22 cellular contexts compared by ENCODE assay signal in genomic region chr3:9255976-9256375, GRCh38. TPM values are rescaled to one million over a fixed set of nuclear protein-coding genes. Genes with fewer than 3 reads are reported as not detected.
A peak's percentile ranks its signal among the peaks of the same experiment; 100 is the strongest.
DNase-seq lines count a peak whose midpoint lies in the region; ATAC-seq and TF ChIP-seq lines count a peak whose summit lies in the region.
"Had no signal": no experiment of that assay in that cellular context is flagged by ENCODE, and none has a peak within 500 bp of the region (broad histone marks: within the 10 kb centered on the region; RNA-seq: fewer than 3 reads in every experiment).

No MANE protein-coding gene starts in this region.

- no peaks in the 10 kb centered on the region for H3K4me1 Mint-ChIP-seq in activated naive CD4-positive, alpha-beta T cell treated with anti-CD3 and anti-CD28 coated beads, Interleukin-2, amount 10 ng/mL, durations not matched to agents 7 days and 5 days
- H3K4me1 Mint-ChIP-seq: B cell; CD4-positive, CD25-positive, alpha-beta regulatory T cell had no signal

- no peaks in the 10 kb centered on the region for H3K4me1 ChIP-seq in psoas muscle
- H3K4me1 ChIP-seq: Caco-2 had no signal

- TF ChIP-seq CTCF in psoas muscle (IDR thresholded peaks at IDR 0.05): no peak

- peaks cover 6% of the 10 kb centered on the region for H3K9me3 Mint-ChIP-seq in activated naive CD4-positive, alpha-beta T cell treated with anti-CD3 and anti-CD28 coated beads, Interleukin-2, amount 10 ng/mL, durations not matched to agents 7 days and 5 days

- CTCF ChIA-PET in activated naive CD4-positive, alpha-beta T cell treated with anti-CD3 and anti-CD28 coated beads, Interleukin-2, amount 10 ng/mL, durations not matched to agents 7 days and 5 days (lab: Charles Lee): no interaction called here

- H3K9me3 ChIP-seq in psoas muscle: peaks cover 9% of the 10 kb centered on the region

- WGBS in psoas muscle, 3 donors: 31 to 55% (median 33%) methylated on average over 4 of the region's 4 CpGs

- H3K36me3 Mint-ChIP-seq in activated naive CD4-positive, alpha-beta T cell treated with anti-CD3 and anti-CD28 coated beads, Interleukin-2, amount 10 ng/mL, durations not matched to agents 7 days and 5 days: no peaks in the 10 kb centered on the region
- H3K36me3 Mint-ChIP-seq: CD4-positive, CD25-positive, alpha-beta regulatory T cell; CD8-positive, alpha-beta T cell had no signal

- H3K27ac Mint-ChIP-seq in activated naive CD4-positive, alpha-beta T cell treated with anti-CD3 and anti-CD28 coated beads, Interleukin-2, amount 10 ng/mL, durations not matched to agents 7 days and 5 days: no peak overlapping the region
- H3K27ac Mint-ChIP-seq: B cell; CD4-positive, CD25-positive, alpha-beta regulatory T cell; CD8-positive, alpha-beta T cell; HFFc6 had no signal

- intact Hi-C loops in psoas muscle (cut with DNase I): no loop called here

- H3K27me3 ChIP-seq in psoas muscle (ENCODE audit: insufficient read depth in 3 of 3, low read length in 2 of 3): peaks cover 0 to 2% (median 0%) of the 10 kb centered on the region in 3 donors
- H3K27me3 ChIP-seq: BLaER1 had no signal

- H3K36me3 ChIP-seq in psoas muscle (ENCODE audit: insufficient read depth in 1 of 2, low read depth in 1 of 2): no peaks in the 10 kb centered on the region
- H3K36me3 ChIP-seq: BLaER1 had no signal

- H3K27ac ChIP-seq in psoas muscle: no peak overlapping the region
- H3K27ac ChIP-seq: 22Rv1, BLaER1, C4-2B had no signal

- H3K4me3 ChIP-seq in psoas muscle: no peak overlapping the region
- H3K4me3 ChIP-seq: BLaER1 had no signal

- ATAC-seq in psoas muscle: peak; percentile 25 to 72 (median 64)
- ATAC-seq: CD8-positive, alpha-beta T cell; HCT116 had no signal

- H3K27me3 Mint-ChIP-seq in activated naive CD4-positive, alpha-beta T cell treated with anti-CD3 and anti-CD28 coated beads, Interleukin-2, amount 10 ng/mL, durations not matched to agents 7 days and 5 days: peaks cover 46% of the 10 kb centered on the region

- no peak overlapping the region for H3K4me3 Mint-ChIP-seq in activated naive CD4-positive, alpha-beta T cell treated with anti-CD3 and anti-CD28 coated beads, Interleukin-2, amount 10 ng/mL, durations not matched to agents 7 days and 5 days
- H3K4me3 Mint-ChIP-seq: B cell; CD4-positive, CD25-positive, alpha-beta regulatory T cell; CD8-positive, alpha-beta T cell; HFFc6 had no signal

- DNase-seq in G401 (ENCODE audit: low spot score) (peak; percentile 69), cerebellar cortex (ENCODE audit: low spot score) (peak; percentile 63), medulla oblongata (ENCODE audit: extremely low spot score) (peak; percentile 47), psoas muscle (no peak), DMS53 (lab: John Stamatoyannopoulos, UW) (no peak), GF-D8 (lab: John Stamatoyannopoulos, UW) (no peak)
- no peak for DNase-seq in stimulated activated CD4-positive, alpha-beta T cell treated with anti-CD3 and anti-CD28 coated beads, Interleukin-4, amount 100 ng/mL, for 24 hours
- DNase-seq in activated naive CD4-positive, alpha-beta T cell treated with anti-CD3 and anti-CD28 coated beads, Interleukin-2, amount 10 ng/mL, durations not matched to agents 7 days and 5 days: no peak
- DNase-seq: Caco-2; CD4-positive, CD25-positive, alpha-beta regulatory T cell; CD8-positive, alpha-beta T cell; DMS153; DMS79; EL; GOT3; H7; HFFc6 had no signal

- in situ Hi-C loops in G401 (cut with HindIII; ENCODE audit: low sequenced_read_pairs): no loop called here

RNA-seq across cellular contexts. Expression of gene SRGAP3, which starts 6.5 kb away (rescaled TPM):
- total RNA-seq in G401 (2014; rRNA removed; shearing (Covaris generic)): 0.18 and 0.37 TPM in 2 replicates
- 1 to 10 TPM; 1.6 to 7.6 (median 3.2) TPM for total RNA-seq in psoas muscle
- polyA plus RNA-seq in psoas muscle: 1 to 10 TPM in 1 of 3 donors, under 1 TPM in 2; 0.77 to 1.9 (median 0.80) TPM

Comparison
In these comparisons a context has a peak if more than half of its experiments do, and no peak if none do; other contexts are left out.
1. DNase-seq: peak in G401 (single experiment), cerebellar cortex (single experiment) and medulla oblongata (single experiment); none in psoas muscle (0 of 2), stimulated activated CD4-positive, alpha-beta T cell treated with anti-CD3 and anti-CD28 coated beads, Interleukin-4, amount 100 ng/mL, for 24 hours (single experiment), DMS53 (single experiment), GF-D8 (single experiment) and activated naive CD4-positive, alpha-beta T cell treated with anti-CD3 and anti-CD28 coated beads, Interleukin-2, amount 10 ng/mL, durations not matched to agents 7 days and 5 days (single experiment).